Comparison of ENCODE assay signal across 8 cellular contexts in genomic region chr2:112958428-112959108, GRCh38. TPM values are rescaled to one million over a fixed set of nuclear protein-coding genes. Genes with fewer than 3 reads are reported as not detected.
DNase-seq lines count a peak whose midpoint lies in the region; ATAC-seq and TF ChIP-seq lines count a peak whose summit lies in the region.

No MANE protein-coding gene starts in this region.

- no peaks in the 10 kb centered on the region; the same call in 1 of the 2 replicates for H3K27me3 ChIP-seq in GM06990 (replicated peaks; ENCODE audit: control insufficient read depth, insufficient read depth, low read length)
- no peaks in the 10 kb centered on the region for H3K27me3 ChIP-seq in ascending aorta
- H3K27me3 ChIP-seq in hepatocyte, result no peaks in the 10 kb centered on the region

- H3K27ac ChIP-seq in ascending aorta (no peak overlapping the region), hepatocyte (no peak overlapping the region)

- 56% methylated on average over 9 of the region's 9 CpGs for WGBS in hepatocyte (ENCODE audit: low lambda C conversion rate, missing lambda C conversion rate)

- peak; percentile 86 for TF ChIP-seq CTCF in GM06990 (IDR thresholded peaks at IDR 0.05; ENCODE audit: insufficient read depth, low read length, poor library complexity, severe bottlenecking)
- peak in 2 of 3 experiments; percentile 30 to 51 for TF ChIP-seq CTCF in ascending aorta (IDR thresholded peaks at IDR 0.05)
- peak; percentile 72 for TF ChIP-seq CTCF in hepatocyte (IDR thresholded peaks at IDR 0.05; ENCODE audit: poor library complexity)

- in situ Hi-C loops in ACHN (cut with HindIII; ENCODE audit: low pct_ligation_motif_present, low pct_unique_long_range_greater_than_20kb, low sequenced_read_pairs), result no loop called here

- no peak overlapping the region for H3K4me3 ChIP-seq in GM06990 (replicated peaks; ENCODE audit: low read depth, low read length)
- H3K4me3 ChIP-seq in ascending aorta, result no peak overlapping the region
- H3K4me3 ChIP-seq in hepatocyte, result no peak overlapping the region

- DNase-seq in ACHN (peak; percentile 58), GM06990 (ENCODE audit: extremely low read depth, insufficient read length) (no peak), KG1 (lab: John Stamatoyannopoulos, UW) (peak; percentile 42), RPMI7951 (ENCODE audit: low read depth) (peak; percentile 73), ascending aorta (ENCODE audit: low spot score in 2 of 2) (no peak), hepatocyte (ENCODE audit: low spot score) (peak; percentile 66)
- DNase-seq in stimulated activated CD4-positive, alpha-beta T cell treated with anti-CD3 and anti-CD28 coated beads, Interleukin-2, amount 100 ng/mL, for 48 hours, result peak; percentile 15 to 32

- no peaks in the 10 kb centered on the region for H3K4me1 ChIP-seq in ascending aorta
- no peaks in the 10 kb centered on the region for H3K4me1 ChIP-seq in hepatocyte (ENCODE audit: insufficient read depth)

- H3K79me2 ChIP-seq in hepatocyte, result no peaks in the 10 kb centered on the region

- H3K9me3 ChIP-seq in ascending aorta, result no peaks in the 10 kb centered on the region
- no peaks in the 10 kb centered on the region for H3K9me3 ChIP-seq in hepatocyte (ENCODE audit: low read depth)

- ATAC-seq in GM18909 (IDR thresholded peaks at IDR 0.05; ENCODE audit: poor library complexity, unreplicated experiment), result no peak

- no peaks in the 10 kb centered on the region for H4K20me1 ChIP-seq in hepatocyte (ENCODE audit: insufficient read depth, poor library complexity, severe bottlenecking)

- no peak overlapping the region for H3K4me2 ChIP-seq in hepatocyte

- H3K36me3 ChIP-seq in GM06990 (ENCODE audit: control insufficient read depth, insufficient read depth, low read length) (no peaks in the 10 kb centered on the region), ascending aorta (no peaks in the 10 kb centered on the region), hepatocyte (replicated peaks; ENCODE audit: insufficient read depth, low read depth) (no peaks in the 10 kb centered on the region)

- no peaks in the 10 kb centered on the region for H3K9me2 ChIP-seq in hepatocyte (replicated peaks; ENCODE audit: insufficient read depth)

- H2AFZ ChIP-seq in hepatocyte, result peak overlapping the region; percentile 13

- intact Hi-C loops in ascending aorta (cut with DNase I), result no loop called here

RNA-seq across cellular contexts. Expression of gene IL36G, which starts 19.2 kb away (rescaled TPM):
- total RNA-seq in RPMI7951 (2014; rRNA removed; shearing (Covaris generic)), result 0.24 and 0.59 TPM in 2 replicates
- total RNA-seq in ascending aorta (not detected), hepatocyte (0.20 TPM in 1 of 2 replicates, not detected in the other)
- polyA plus RNA-seq in hepatocyte, result 1.0 TPM in 1 of 2 replicates, not detected in the other

RNA-seq across cellular contexts. Expression of gene IL36A, which starts 46.7 kb away (rescaled TPM):
- total RNA-seq in RPMI7951 (2014; rRNA removed; shearing (Covaris generic)), result not detected in 2 replicates
- total RNA-seq in ascending aorta, result not detected
- total RNA-seq in hepatocyte, result not detected in 2 replicates
- polyA plus RNA-seq in hepatocyte, result not detected in 2 replicates

RNA-seq across cellular contexts. Expression of gene IL37, which starts 47.6 kb away (rescaled TPM):
- 0.36 and 0.49 TPM in 2 replicates for total RNA-seq in RPMI7951 (2014; rRNA removed; shearing (Covaris generic))
- total RNA-seq in ascending aorta (not detected), hepatocyte (not detected in 2 replicates)
- polyA plus RNA-seq in hepatocyte, result not detected in 2 replicates

Comparison
In these comparisons a context has a peak if more than half of its experiments do, and no peak if none do; other contexts are left out.
1. DNase-seq: peak in ACHN (single experiment), KG1 (single experiment), RPMI7951 (single experiment), hepatocyte (single experiment) and stimulated activated CD4-positive, alpha-beta T cell treated with anti-CD3 and anti-CD28 coated beads, Interleukin-2, amount 100 ng/mL, for 48 hours (2 of 2); none in GM06990 (single experiment) and ascending aorta (0 of 2).
2. Peak in every context shown above with its lines, with median percentiles within 50 percentile points of each other: CTCF ChIP-seq.